Comparison of ENCODE assay signal across 9 cellular contexts in genomic region chr1:171226757-171227370, GRCh38. TPM values are rescaled to one million over a fixed set of nuclear protein-coding genes. Genes with fewer than 3 reads are reported as not detected.
DNase-seq lines count a peak whose midpoint lies in the region; ATAC-seq and TF ChIP-seq lines count a peak whose summit lies in the region.
"Had no signal": no experiment of that assay in that cellular context is flagged by ENCODE, and none has a peak within 500 bp of the region (broad histone marks: within the 10 kb centered on the region; RNA-seq: fewer than 3 reads in every experiment).

No MANE protein-coding gene starts in this region.

- ATAC-seq in CD4-positive, alpha-beta T cell (ENCODE audit: poor library complexity): no peak
- ATAC-seq in GM18858 (IDR thresholded peaks at IDR 0.05; ENCODE audit: unreplicated experiment): peak; percentile 95
- peak; percentile 96 for ATAC-seq in HG02973 (IDR thresholded peaks at IDR 0.05; ENCODE audit: unreplicated experiment)
- ATAC-seq in esophagus mucosa: peak; percentile 90
- ATAC-seq: T-cell had no signal

- peak; percentile 35 for TF ChIP-seq CTCF in CD4-positive, alpha-beta T cell (IDR thresholded peaks at IDR 0.05)
- TF ChIP-seq CTCF in nephron (IDR thresholded peaks at IDR 0.05; ENCODE audit: unreplicated experiment in 3 of 3): peak; percentile 76 to 84 (median 84)

- H3K27ac Mint-ChIP-seq in CD4-positive, alpha-beta T cell: no peak overlapping the region
- peak overlapping the region in 2 of 3 experiments; percentile 12 to 19 for H3K27ac Mint-ChIP-seq in nephron
- H3K27ac Mint-ChIP-seq: T-cell had no signal

- H3K4me1 Mint-ChIP-seq in CD4-positive, alpha-beta T cell (ENCODE audit: low read depth): no peaks in the 10 kb centered on the region
- H3K4me1 Mint-ChIP-seq in nephron: peaks cover 34% of the 10 kb centered on the region
- H3K4me1 Mint-ChIP-seq: T-cell had no signal

- intact Hi-C loops in CD4-positive, alpha-beta T cell (cut with DNase I, micrococcal nuclease): no loop called here

- H3K9me3 ChIP-seq in CD4-positive, alpha-beta T cell (ENCODE audit: control insufficient read depth, low read length): no peaks in the 10 kb centered on the region

- POLR2A ChIA-PET in CD4-positive, alpha-beta T cell (lab: Charles Lee): interaction anchor here (0.8 kb wide), 1 partner anchor 87 kb away, joined by 3 read pairs; no protein-coding TSS in a partner anchor

- CTCF ChIA-PET in CD4-positive, alpha-beta T cell (lab: Charles Lee): interaction anchor here (1.2 kb wide), 1 partner anchor 10 kb away, joined by 3 read pairs; no protein-coding TSS in a partner anchor

- H3K36me3 Mint-ChIP-seq in CD4-positive, alpha-beta T cell (ENCODE audit: low read depth): no peaks in the 10 kb centered on the region
- H3K36me3 Mint-ChIP-seq in nephron (ENCODE audit: low read depth): no peaks in the 10 kb centered on the region
- H3K36me3 Mint-ChIP-seq: T-cell had no signal

- peaks cover 4% of the 10 kb centered on the region for H3K27me3 ChIP-seq in CD4-positive, alpha-beta T cell (ENCODE audit: control insufficient read depth, insufficient read depth, low read length)

- H3K27ac ChIP-seq in CD4-positive, alpha-beta T cell (ENCODE audit: low read depth, low read length): no peak overlapping the region

- no peaks in the 10 kb centered on the region for H3K9me3 Mint-ChIP-seq in CD4-positive, alpha-beta T cell
- H3K9me3 Mint-ChIP-seq in nephron: no peaks in the 10 kb centered on the region
- H3K9me3 Mint-ChIP-seq: T-cell had no signal

- H3K27me3 Mint-ChIP-seq in CD4-positive, alpha-beta T cell: peaks cover 15% of the 10 kb centered on the region
- H3K27me3 Mint-ChIP-seq in nephron (ENCODE audit: low read depth): no peaks in the 10 kb centered on the region

- no peak overlapping the region for H3K4me3 Mint-ChIP-seq in CD4-positive, alpha-beta T cell
- H3K4me3 Mint-ChIP-seq in nephron: no peak overlapping the region
- H3K4me3 Mint-ChIP-seq: T-cell had no signal

- DNase-seq in CD4-positive, alpha-beta T cell: no peak
- DNase-seq in NCI-H1694 (lab: John Stamatoyannopoulos, UW) (peak; percentile 25), SKM-1 treated with dmso at 0.1 percent for 144 hours (lab: John Stamatoyannopoulos, UW; ENCODE audit: unreplicated experiment) (peak; percentile 88), UCSD-AML1 (lab: John Stamatoyannopoulos, UW; ENCODE audit: unreplicated experiment) (no peak)

RNA-seq across cellular contexts. Expression of gene FMO1, which starts 21.4 kb away (rescaled TPM):
- not detected for total RNA-seq in CD4-positive, alpha-beta T cell
- total RNA-seq in esophagus mucosa: 1.8 TPM
- total RNA-seq: T-cell had no signal

RNA-seq across cellular contexts. Expression of gene FMO2, which starts 41.8 kb away (rescaled TPM):
- total RNA-seq in CD4-positive, alpha-beta T cell: not detected
- 113 TPM for total RNA-seq in esophagus mucosa

Comparison
In these comparisons a context has a peak if more than half of its experiments do, and no peak if none do; other contexts are left out.
1. DNase-seq: peak in NCI-H1694 (single experiment) and SKM-1 treated with dmso at 0.1 percent for 144 hours (single experiment); none in CD4-positive, alpha-beta T cell (0 of 10) and UCSD-AML1 (single experiment).
2. RNA of gene FMO2, which starts 41.8 kb away (total RNA-seq): 113 TPM in esophagus mucosa (single experiment); not detected in CD4-positive, alpha-beta T cell; every median in the first group is over 100 times any median in the second.